In the genomic region with DNA sequence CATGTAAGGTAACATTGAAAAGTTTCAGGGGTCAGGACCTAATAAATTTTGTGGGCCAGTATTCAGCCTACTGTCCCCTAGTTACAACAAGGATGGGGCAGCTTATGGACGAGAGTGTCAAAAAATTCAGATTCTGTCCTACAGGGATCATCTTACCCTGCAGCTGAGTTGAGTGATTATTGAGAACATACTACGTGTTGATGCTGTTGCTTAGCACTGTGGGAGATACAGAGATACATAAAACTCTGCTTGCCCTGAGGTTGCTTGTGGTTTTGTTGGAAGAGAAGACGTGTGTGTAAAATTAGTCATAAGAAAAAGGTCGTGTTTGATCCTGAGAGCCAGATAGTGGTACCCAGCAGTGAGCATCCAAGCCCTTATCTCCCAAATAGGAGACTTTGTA, we compare ENCODE assay signal across 15 cellular contexts.
A peak's percentile ranks its signal among the peaks of the same experiment; 100 is the strongest.
DNase-seq lines count a peak whose midpoint lies in the region; ATAC-seq and TF ChIP-seq lines count a peak whose summit lies in the region.
"Had no signal": no experiment of that assay in that cellular context is flagged by ENCODE, and none has a peak within 500 bp of the region (broad histone marks: within the 10 kb centered on the region; RNA-seq: fewer than 3 reads in every experiment).

No MANE protein-coding gene starts in this region.

- no peaks in the 10 kb centered on the region for H3K9me3 ChIP-seq in heart left ventricle
- H3K9me3 ChIP-seq: tibial artery had no signal

- 52 to 65% (median 57%) methylated on average over 4 of the region's 4 CpGs for WGBS in heart left ventricle, 4 donors

- no peak for TF ChIP-seq POLR2A in heart left ventricle (IDR thresholded peaks at IDR 0.05)

- TF ChIP-seq CTCF in BJ (IDR thresholded peaks at IDR 0.05; ENCODE audit: insufficient read depth, low read depth, low read length) (no peak), heart left ventricle (IDR thresholded peaks at IDR 0.05) (no peak)

- peaks cover 0 to 53% (median 2%) of the 10 kb centered on the region in 12 donors for H3K4me1 ChIP-seq in heart left ventricle
- H3K4me1 ChIP-seq: tibial artery had no signal

- no peaks in the 10 kb centered on the region for H3K36me3 Mint-ChIP-seq in activated T-helper 2 cell treated with anti-CD3 and anti-CD28 coated beads, Interferon-gamma antibody, Interleukin-2, Interleukin-4, amounts not matched to agents 10 μg/mL and 5 μg/mL and 100 μg/mL, durations not matched to agents 14 hours and 24 hours and 36 hours (ENCODE audit: low read depth)

- intact Hi-C loops in activated T-helper 2 cell treated with anti-CD3 and anti-CD28 coated beads, Interferon-gamma antibody, Interleukin-2, Interleukin-4, amounts not matched to agents 10 μg/mL and 5 μg/mL and 100 μg/mL, durations not matched to agents 14 hours and 24 hours and 36 hours (cut with micrococcal nuclease): loop anchor here (1.0 to 5.0 kb wide), 2 partner anchors 25 to 255 kb away; partner anchors contain the start of gene NEDD4L
- intact Hi-C loops in heart left ventricle (cut with DNase I): no loop called here

- no peaks in the 10 kb centered on the region for H3K27me3 ChIP-seq in BJ (ENCODE audit: control insufficient read depth, insufficient read depth, low read length)
- H3K27me3 ChIP-seq in heart left ventricle: no peaks in the 10 kb centered on the region
- H3K27me3 ChIP-seq: tibial artery had no signal

- no peak overlapping the region for H3K4me3 Mint-ChIP-seq in activated T-helper 2 cell treated with anti-CD3 and anti-CD28 coated beads, Interferon-gamma antibody, Interleukin-2, Interleukin-4, amounts not matched to agents 10 μg/mL and 5 μg/mL and 100 μg/mL, durations not matched to agents 14 hours and 24 hours and 36 hours (ENCODE audit: low read depth)

- POLR2A ChIA-PET in BJ (lab: Charles Lee): no interaction called here

- H3K4me3 ChIP-seq in BJ (ENCODE audit: low read depth, low read length): no peak overlapping the region
- no peak overlapping the region for H3K4me3 ChIP-seq in heart left ventricle
- H3K4me3 ChIP-seq: tibial artery had no signal

- DNase-seq in BJ (ENCODE audit: low read depth) (peak; percentile 31), HCEC 1CT (peak; percentile 49), heart left ventricle (no peak), NCI-H2081 treated with DMSO at 0.1 percent for 48 hours (lab: John Stamatoyannopoulos, UW) (no peak), SK-N-DZ (ENCODE audit: low spot score) (no peak)
- no peak for DNase-seq in activated T-helper 2 cell treated with anti-CD3 and anti-CD28 coated beads, Interferon-gamma antibody, Interleukin-2, Interleukin-4, amounts not matched to agents 10 μg/mL and 5 μg/mL and 100 μg/mL, durations not matched to agents 14 hours and 24 hours and 36 hours (ENCODE audit: low spot score)
- no peak for DNase-seq in stimulated activated CD8-positive, alpha-beta memory T cell treated with anti-CD3 and anti-CD28 coated beads, Interleukin-4, amount 100 ng/mL, for 48 hours
- DNase-seq: activated CD4-positive, CD25-positive, alpha-beta regulatory T cell; activated T-cell treated with anti-CD3 and anti-CD28 coated beads, Interleukin-2, amount 50 U/mL, for 1 hour; anterior cingulate cortex; glutamatergic neuron; left colon; tibial artery had no signal

- H3K27me3 Mint-ChIP-seq in activated T-helper 2 cell treated with anti-CD3 and anti-CD28 coated beads, Interferon-gamma antibody, Interleukin-2, Interleukin-4, amounts not matched to agents 10 μg/mL and 5 μg/mL and 100 μg/mL, durations not matched to agents 14 hours and 24 hours and 36 hours (ENCODE audit: low read depth): peaks cover 31% of the 10 kb centered on the region

- no peaks in the 10 kb centered on the region for H3K9me3 Mint-ChIP-seq in activated T-helper 2 cell treated with anti-CD3 and anti-CD28 coated beads, Interferon-gamma antibody, Interleukin-2, Interleukin-4, amounts not matched to agents 10 μg/mL and 5 μg/mL and 100 μg/mL, durations not matched to agents 14 hours and 24 hours and 36 hours

- peaks cover 15% of the 10 kb centered on the region for H3K4me1 Mint-ChIP-seq in activated T-helper 2 cell treated with anti-CD3 and anti-CD28 coated beads, Interferon-gamma antibody, Interleukin-2, Interleukin-4, amounts not matched to agents 10 μg/mL and 5 μg/mL and 100 μg/mL, durations not matched to agents 14 hours and 24 hours and 36 hours (ENCODE audit: low read depth)

- peak overlapping the region in 4 of 12 donors; percentile 30 to 61 (median 49) for H3K27ac ChIP-seq in heart left ventricle
- H3K27ac ChIP-seq: tibial artery had no signal

- peak overlapping the region; percentile 10 for H3K27ac Mint-ChIP-seq in activated T-helper 2 cell treated with anti-CD3 and anti-CD28 coated beads, Interferon-gamma antibody, Interleukin-2, Interleukin-4, amounts not matched to agents 10 μg/mL and 5 μg/mL and 100 μg/mL, durations not matched to agents 14 hours and 24 hours and 36 hours

- ATAC-seq in heart left ventricle: peak in 3 of 4 donors; percentile 15 to 51 (median 32)
- ATAC-seq in HG03457 (IDR thresholded peaks at IDR 0.05; ENCODE audit: unreplicated experiment): no peak
- ATAC-seq: HepG2, left colon had no signal

- CTCF ChIA-PET in BJ (lab: Yijun Ruan, JAX): interaction anchor here (2.4 kb wide), 1 partner anchor 10 kb away, joined by 8 read pairs; no protein-coding TSS in a partner anchor

- H3K36me3 ChIP-seq in BJ (ENCODE audit: control insufficient read depth, insufficient read depth, low read length) (no peaks in the 10 kb centered on the region), heart left ventricle (no peaks in the 10 kb centered on the region)
- H3K36me3 ChIP-seq: tibial artery had no signal

Comparison
In these comparisons a context has a peak if more than half of its experiments do, and no peak if none do; other contexts are left out.
1. DNase-seq: peak in BJ (single experiment) and HCEC 1CT (single experiment); none in activated T-helper 2 cell treated with anti-CD3 and anti-CD28 coated beads, Interferon-gamma antibody, Interleukin-2, Interleukin-4, amounts not matched to agents 10 μg/mL and 5 μg/mL and 100 μg/mL, durations not matched to agents 14 hours and 24 hours and 36 hours (single experiment), heart left ventricle (0 of 5), stimulated activated CD8-positive, alpha-beta memory T cell treated with anti-CD3 and anti-CD28 coated beads, Interleukin-4, amount 100 ng/mL, for 48 hours (single experiment), NCI-H2081 treated with DMSO at 0.1 percent for 48 hours (single experiment) and SK-N-DZ (single experiment).